ENCODE assay signal across 1 cellular context in genomic region chr3:129388791-129389571, GRCh38.
TF ChIP-seq lines count a peak whose summit lies in the region.

No MANE protein-coding gene starts in this region.

TF ChIP-seq in endothelial cell of umbilical vein, 7 proteins besides CTCF, POLR2A, EP300 and RAD21:
- peak; percentile 50 for TF ChIP-seq FOS (IDR thresholded peaks at IDR 0.05; ENCODE audit: borderline replicate concordance, insufficient read depth, low read length)
- peak; percentile 6 for TF ChIP-seq POLR2AphosphoS5 (IDR thresholded peaks at IDR 0.05; ENCODE audit: insufficient read depth, low read depth, low read length)
- TF ChIP-seq JUN (IDR thresholded peaks at IDR 0.05; ENCODE audit: borderline replicate concordance, insufficient read depth, insufficient read length, low read depth) = peak; percentile 68
TF ChIP-seq in endothelial cell of umbilical vein: peak in this region for 3; not testable (repeated sequence) for 4.
